In the genomic region with DNA sequence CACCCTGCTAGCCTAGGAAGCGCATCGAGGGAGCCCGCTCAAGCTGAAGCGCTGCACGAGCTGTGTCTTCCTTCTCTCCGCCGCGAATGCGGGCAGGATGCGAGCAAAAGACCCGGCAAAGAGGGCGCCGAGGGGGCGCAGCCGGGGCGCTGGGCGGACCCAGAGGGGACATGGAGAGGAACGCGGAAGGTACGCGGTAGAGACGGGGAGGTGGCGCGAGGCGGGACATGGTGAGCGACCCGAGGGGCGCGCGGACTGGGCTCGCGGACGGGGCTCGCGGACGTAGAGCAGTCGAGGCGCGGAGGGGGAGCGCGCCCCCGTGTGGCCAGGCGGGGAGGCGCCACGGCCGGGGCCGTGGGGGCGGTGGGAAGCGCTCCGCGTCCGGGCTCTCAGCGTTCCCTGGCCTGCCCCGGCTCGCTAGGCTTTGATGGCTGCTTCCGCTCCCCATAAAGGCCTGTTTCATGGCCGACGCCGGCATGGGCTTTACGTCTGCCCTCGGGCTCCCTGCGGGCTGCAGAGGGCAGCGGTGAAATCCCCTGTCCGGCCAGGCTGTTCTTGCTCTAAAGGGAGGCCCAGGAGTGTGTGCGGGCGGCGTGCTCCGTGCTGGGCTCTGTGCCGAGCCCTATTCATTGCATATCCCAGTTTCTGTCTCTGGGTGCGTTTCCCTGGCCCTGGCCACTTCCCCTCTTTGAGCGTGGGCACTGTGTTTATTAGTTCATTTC, we compare ENCODE assay signal across 8 cellular contexts. TPM values are rescaled to one million over a fixed set of nuclear protein-coding genes. Genes with fewer than 3 reads are reported as not detected.
DNase-seq lines count a peak whose midpoint lies in the region; ATAC-seq and TF ChIP-seq lines count a peak whose summit lies in the region.

No MANE protein-coding gene starts in this region.

- TF ChIP-seq CTCF in 22Rv1 (IDR thresholded peaks at IDR 0.05) (peak; percentile 97), epithelial cell of esophagus (IDR thresholded peaks at IDR 0.05; ENCODE audit: insufficient read depth, low read depth, low read length, missing control alignments) (peak; percentile 26)

- peaks cover 3% of the 10 kb centered on the region for H3K4me1 ChIP-seq in mesodermal cell (ENCODE audit: control insufficient read depth, insufficient read depth, low read length, poor library complexity, severe bottlenecking)

- H3K27ac ChIP-seq in 22Rv1 (no peak overlapping the region), mesodermal cell (ENCODE audit: low read depth, low read length, severe bottlenecking) (no peak overlapping the region)

- no peaks in the 10 kb centered on the region for H3K9me3 ChIP-seq in mesodermal cell (ENCODE audit: control insufficient read depth, low read length)

- ATAC-seq in GM18498 (IDR thresholded peaks at IDR 0.05; ENCODE audit: unreplicated experiment) (peak; percentile 52), GM18858 (IDR thresholded peaks at IDR 0.05; ENCODE audit: unreplicated experiment) (no peak)

- no peaks in the 10 kb centered on the region for H3K36me3 ChIP-seq in mesodermal cell (ENCODE audit: control insufficient read depth, insufficient read depth, low read length)

- 4 to 7% methylated on average over 50 to 65 of the region's 71 CpGs for WGBS in mesodermal cell (ENCODE audit: insufficient coverage in 2 of 2), 2 experiments

- DNase-seq in NCI-H510A (lab: John Stamatoyannopoulos, UW): peak; percentile 20
- DNase-seq in activated CD8-positive, alpha-beta memory T cell treated with anti-CD3 and anti-CD28 coated beads, Interleukin-2, amount 50 U/mL, for 48 hours: peak; percentile 89
- peak; percentile 77 for DNase-seq in epithelial cell of esophagus (ENCODE audit: low read depth)
- peak; percentile 48 for DNase-seq in stimulated activated CD8-positive, alpha-beta memory T cell treated with anti-CD3 and anti-CD28 coated beads, Interleukin-15, amount 100 ng/mL, for 24 hours (ENCODE audit: low read depth)

- H3K4me3 ChIP-seq in epithelial cell of esophagus (ENCODE audit: low read length): peak overlapping the region; percentile 58
- peak overlapping the region; percentile 50 for H3K4me3 ChIP-seq in mesodermal cell (ENCODE audit: extremely low read depth, insufficient read depth, low read length, poor library complexity, severe bottlenecking)

RNA-seq across cellular contexts. Expression of gene TRIM29, which starts 31.2 kb away (rescaled TPM):
- not detected for polyA plus RNA-seq in mesodermal cell (2013, experiment 1 of 2)
- not detected for polyA plus RNA-seq in mesodermal cell (2013, experiment 2 of 2)

RNA-seq across cellular contexts. Expression of gene OAF, which starts 41.7 kb away (rescaled TPM):
- 53.6 TPM for polyA plus RNA-seq in mesodermal cell (2013, experiment 1 of 2)
- 46.4 TPM for polyA plus RNA-seq in mesodermal cell (2013, experiment 2 of 2)

Comparison
In these comparisons a context has a peak if more than half of its experiments do, and no peak if none do; other contexts are left out.
1. DNase-seq: peak in every context shown above with its lines; median percentile 89 in activated CD8-positive, alpha-beta memory T cell treated with anti-CD3 and anti-CD28 coated beads, Interleukin-2, amount 50 U/mL, for 48 hours; 77 in epithelial cell of esophagus; 48 in stimulated activated CD8-positive, alpha-beta memory T cell treated with anti-CD3 and anti-CD28 coated beads, Interleukin-15, amount 100 ng/mL, for 24 hours; 20 in NCI-H510A.